13 cellular contexts compared by ENCODE assay signal in the genomic region with DNA sequence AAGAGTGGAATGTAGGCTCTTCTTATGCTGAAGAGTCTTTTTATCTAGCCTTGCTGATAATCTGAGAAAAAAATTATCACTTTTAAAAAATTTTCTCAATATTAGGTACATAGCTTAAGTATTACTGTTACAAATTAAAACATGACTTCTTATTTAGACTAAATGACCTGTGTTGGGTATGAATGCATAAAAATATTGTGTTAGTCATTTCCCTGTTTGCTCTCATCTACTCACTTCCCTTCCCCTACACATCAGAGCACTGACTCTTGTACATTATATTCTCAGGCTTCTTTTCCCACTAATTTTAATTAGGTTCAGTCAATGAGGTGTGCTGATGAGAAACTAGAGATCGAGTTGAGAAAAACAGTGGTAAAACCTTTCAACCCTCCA.
DNase-seq lines count a peak whose midpoint lies in the region; ATAC-seq, FAIRE-seq and TF ChIP-seq lines count a peak whose summit lies in the region.
"Had no signal": no experiment of that assay in that cellular context is flagged by ENCODE, and none has a peak within 500 bp of the region (broad histone marks: within the 10 kb centered on the region; RNA-seq: fewer than 3 reads in every experiment).

No MANE protein-coding gene starts in this region.

- peak; percentile 4 for DNase-seq in EL
- peak; percentile 21 for DNase-seq in LHCN-M2 (ENCODE audit: low read depth)
- peak; percentile 12 for DNase-seq in glomerular visceral epithelial cell (ENCODE audit: extremely low spot score)
- no peak for DNase-seq in colonic mucosa
- no peak for DNase-seq in GM12891 (ENCODE audit: insufficient read length, low spot score)
- DNase-seq in aorta: no peak
- DNase-seq: activated CD4-positive, alpha-beta T cell treated with anti-CD3 and anti-CD28 coated beads, Interleukin-2, amount 50 U/mL, for 48 hours; kidney; NCI-H187; transverse colon had no signal

- H3K9me3 ChIP-seq in colonic mucosa: no peaks in the 10 kb centered on the region
- H3K9me3 ChIP-seq in aorta (ENCODE audit: control insufficient read depth, low read length): no peaks in the 10 kb centered on the region

- H3K36me3 ChIP-seq in colonic mucosa (no peaks in the 10 kb centered on the region), aorta (ENCODE audit: control insufficient read depth in 1 of 2, insufficient read depth in 2 of 2, low read length in 1 of 2) (no peaks in the 10 kb centered on the region)
- H3K36me3 ChIP-seq: transverse colon had no signal

- no peak overlapping the region for H3K9ac ChIP-seq in colonic mucosa (ENCODE audit: low read depth in 2 of 2, low read length in 2 of 2)

- H3K27ac ChIP-seq in colonic mucosa: no peak overlapping the region
- H3K27ac ChIP-seq in aorta (ENCODE audit: low read depth in 1 of 2, low read length in 2 of 2): no peak overlapping the region
- H3K27ac ChIP-seq: transverse colon had no signal

- no peak overlapping the region for H3K4me3 ChIP-seq in colonic mucosa
- H3K4me3 ChIP-seq in aorta (ENCODE audit: low read length in 2 of 2): no peak overlapping the region
- H3K4me3 ChIP-seq: transverse colon had no signal

- WGBS in aorta, 2 donors: 73 to 90% methylated on average over 1 of the region's 1 CpG

- no peak for TF ChIP-seq POLR2A in GM12891 (IDR thresholded peaks at IDR 0.05; ENCODE audit: low read depth, low read length)

- no peak for TF ChIP-seq CTCF in colonic mucosa (IDR thresholded peaks at IDR 0.05)

- H3K27me3 ChIP-seq in colonic mucosa (no peaks in the 10 kb centered on the region), aorta (ENCODE audit: control insufficient read depth in 1 of 2, insufficient read depth in 2 of 2, low read length in 1 of 2) (no peaks in the 10 kb centered on the region)
- H3K27me3 ChIP-seq: transverse colon had no signal

- FAIRE-seq in GM12891 (lab: Jason Lieb, UNC): no peak
- FAIRE-seq: kidney, TTC549 had no signal

- H3K4me1 ChIP-seq in colonic mucosa (no peaks in the 10 kb centered on the region), aorta (ENCODE audit: control insufficient read depth in 1 of 2, insufficient read depth in 2 of 2, low read length in 2 of 2) (no peaks in the 10 kb centered on the region)
- H3K4me1 ChIP-seq: transverse colon had no signal

- ATAC-seq in GM21717 (IDR thresholded peaks at IDR 0.05; ENCODE audit: unreplicated experiment): peak; percentile 48
- no peak for ATAC-seq in GM19455 (IDR thresholded peaks at IDR 0.05; ENCODE audit: unreplicated experiment)
- ATAC-seq in aorta (ENCODE audit: low FRiP score): no peak

- intact Hi-C loops in colonic mucosa (cut with DNase I) (no loop called here), aorta (cut with DNase I) (no loop called here)

TF ChIP-seq in GM12891, 5 proteins besides CTCF, POLR2A, EP300 and RAD21:
- TF ChIP-seq POLR2AphosphoS5 (IDR thresholded peaks at IDR 0.05; ENCODE audit: low read depth, low read length) (no peak), TAF1 (IDR thresholded peaks at IDR 0.05; ENCODE audit: low read depth, low read length) (no peak), POU2F2 (IDR thresholded peaks at IDR 0.05; ENCODE audit: low read depth, low read length) (no peak), SPI1 (IDR thresholded peaks at IDR 0.05; ENCODE audit: low read depth, low read length) (no peak), PAX5 (IDR thresholded peaks at IDR 0.05; ENCODE audit: insufficient read depth, low read length, severe bottlenecking) (no peak)

Comparison
In these comparisons a context has a peak if more than half of its experiments do, and no peak if none do; other contexts are left out.
1. DNase-seq: peak in EL (single experiment), LHCN-M2 (single experiment) and glomerular visceral epithelial cell (single experiment); none in colonic mucosa (single experiment), GM12891 (single experiment) and aorta (0 of 2).